Comparison of ENCODE assay signal across 11 cellular contexts in genomic region chr18:57436965-57437333, GRCh38. TPM values are rescaled to one million over a fixed set of nuclear protein-coding genes. Genes with fewer than 3 reads are reported as not detected.
DNase-seq lines count a peak whose midpoint lies in the region; ATAC-seq, FAIRE-seq and TF ChIP-seq lines count a peak whose summit lies in the region.
"Had no signal": no experiment of that assay in that cellular context is flagged by ENCODE, and none has a peak within 500 bp of the region (broad histone marks: within the 10 kb centered on the region; RNA-seq: fewer than 3 reads in every experiment).

No MANE protein-coding gene starts in this region.

- no peaks in the 10 kb centered on the region for H3K9me3 ChIP-seq in HEK293 (ENCODE audit: control insufficient read depth, insufficient read depth, low read depth, low read length)

- TF ChIP-seq CTCF in HEK293 (tag by site-specific recombination; IDR thresholded peaks at IDR 0.05) = no peak
- TF ChIP-seq CTCF in chondrocyte (IDR thresholded peaks at IDR 0.05) = no peak
- no peak for TF ChIP-seq CTCF in neural crest cell (conservative IDR thresholded peaks at IDR 0.05)

- H3K27ac ChIP-seq in HEK293 (ENCODE audit: extremely low read depth, low read depth, low read length) = no peak overlapping the region

- no peak for ATAC-seq in GM19035 (IDR thresholded peaks at IDR 0.05; ENCODE audit: unreplicated experiment)
- ATAC-seq: esophagus mucosa had no signal

- H3K4me1 ChIP-seq in HEK293 (ENCODE audit: control insufficient read depth, insufficient read depth, low read length) = peaks cover 6% of the 10 kb centered on the region

- peak overlapping the region; percentile 54 for H3K4me3 Mint-ChIP-seq in chondrocyte (ENCODE audit: unreplicated experiment)
- H3K4me3 Mint-ChIP-seq in neural crest cell = peak overlapping the region; percentile 91

- H3K9me3 Mint-ChIP-seq in chondrocyte (ENCODE audit: low read depth) = no peaks in the 10 kb centered on the region
- no peaks in the 10 kb centered on the region for H3K9me3 Mint-ChIP-seq in neural crest cell

- DNase-seq in NOMO-1 treated with dmso at 0.1 percent for 144 hours (lab: John Stamatoyannopoulos, UW; ENCODE audit: unreplicated experiment) (peak; percentile 33), NOMO-1 treated with DMSO at 0.1 percent for 48 hours (lab: John Stamatoyannopoulos, UW; ENCODE audit: unreplicated experiment) (no peak), chondrocyte (ENCODE audit: low spot score) (no peak), neural crest cell (ENCODE audit: low read depth, low spot score) (no peak), GM12891 (ENCODE audit: insufficient read length, low spot score) (no peak), HUDEP-2 (lab: John Stamatoyannopoulos, UW; ENCODE audit: unreplicated experiment in 76 of 76) (no peak)
- DNase-seq: amniotic stem cell, Karpas-422 had no signal

- peaks cover 0 to 2% of the 10 kb centered on the region in 2 experiments; a peak in 1 of 3 replicates for H3K36me3 ChIP-seq in HEK293 (ENCODE audit: control insufficient read depth in 2 of 2, insufficient read depth in 1 of 2, low read length in 2 of 2)

- peak overlapping the region; percentile 65 for H3K4me3 ChIP-seq in HEK293 (ENCODE audit: low read depth, low read length)

- H3K4me1 Mint-ChIP-seq in chondrocyte (ENCODE audit: low read depth) = peaks cover 57% of the 10 kb centered on the region
- peaks cover 64% of the 10 kb centered on the region for H3K4me1 Mint-ChIP-seq in neural crest cell

- POLR2A ChIA-PET in HEK293 (lab: Yijun Ruan, JAX) = no interaction called here

- FAIRE-seq in GM12891 (lab: Jason Lieb, UNC) = no peak

- TF ChIP-seq POLR2A in GM12891 (IDR thresholded peaks at IDR 0.05; ENCODE audit: low read depth, low read length) = no peak

- H3K27ac Mint-ChIP-seq in chondrocyte (ENCODE audit: unreplicated experiment) (no peak overlapping the region), neural crest cell (ENCODE audit: unreplicated experiment) (no peak overlapping the region)

- H3K27me3 Mint-ChIP-seq in chondrocyte (ENCODE audit: low read depth) (peaks cover 83% of the 10 kb centered on the region), neural crest cell (ENCODE audit: low read depth) (peaks cover 97% of the 10 kb centered on the region)

- CTCF ChIA-PET in HEK293 (lab: Yijun Ruan, JAX) = interaction anchor here (0.6 to 2.1 kb wide), 11 partner anchors 9 to 647 kb away, joined by 3 to 12 read pairs (median 4); no protein-coding TSS in a partner anchor

- H3K36me3 Mint-ChIP-seq in chondrocyte (ENCODE audit: low read depth) (peaks cover 2% of the 10 kb centered on the region), neural crest cell (ENCODE audit: low read depth) (no peaks in the 10 kb centered on the region)

TF ChIP-seq in HEK293, 187 proteins besides CTCF, POLR2A, EP300 and RAD21 (continues in another document):
- TF ChIP-seq ZSCAN5A (tag by site-specific recombination; IDR thresholded peaks at IDR 0.05) (no peak), EGR2 (tag by site-specific recombination; IDR thresholded peaks at IDR 0.05; ENCODE audit: low read depth) (no peak), SCRT1 (tag by site-specific recombination; IDR thresholded peaks at IDR 0.05; ENCODE audit: borderline replicate concordance) (no peak), ZBTB8A (tag by site-specific recombination; IDR thresholded peaks at IDR 0.05) (no peak), OVOL3 (tag by site-specific recombination; IDR thresholded peaks at IDR 0.05) (no peak), PATZ1 (tag by site-specific recombination; IDR thresholded peaks at IDR 0.05) (no peak), ZSCAN30 (tag by site-specific recombination; IDR thresholded peaks at IDR 0.05) (no peak), TRIM28 (IDR thresholded peaks at IDR 0.05; ENCODE audit: borderline replicate concordance, low read length) (no peak), ZSCAN23 (tag by site-specific recombination; IDR thresholded peaks at IDR 0.05) (no peak), ZNF660 (tag by site-specific recombination; IDR thresholded peaks at IDR 0.05) (no peak), ZNF626 (tag by site-specific recombination; IDR thresholded peaks at IDR 0.05) (no peak), ZNF776 (tag by site-specific recombination; IDR thresholded peaks at IDR 0.05; ENCODE audit: borderline replicate concordance) (0 out of 2 replicates have a peak, but pooled peaks have one; percentile 61), ZNF600 (tag by site-specific recombination; IDR thresholded peaks at IDR 0.05) (0 out of 2 replicates have a peak, but pooled peaks have one; percentile 5), ZNF211 (tag by site-specific recombination; IDR thresholded peaks at IDR 0.05; ENCODE audit: low read depth) (no peak)

TF ChIP-seq in GM12891, 5 proteins besides CTCF, POLR2A, EP300 and RAD21:
- TF ChIP-seq TAF1 (IDR thresholded peaks at IDR 0.05; ENCODE audit: low read depth, low read length) (no peak), SPI1 (IDR thresholded peaks at IDR 0.05; ENCODE audit: low read depth, low read length) (no peak), POU2F2 (IDR thresholded peaks at IDR 0.05; ENCODE audit: low read depth, low read length) (no peak), PAX5 (IDR thresholded peaks at IDR 0.05; ENCODE audit: insufficient read depth, low read length, severe bottlenecking) (no peak), POLR2AphosphoS5 (IDR thresholded peaks at IDR 0.05; ENCODE audit: low read depth, low read length) (no peak)
TF ChIP-seq in GM12891: peak in this region for 0.

RNA-seq across cellular contexts. Expression of gene ONECUT2, which starts 1.8 kb away (rescaled TPM):
- 0.05 to 0.08 TPM (median 0.05 TPM) in 3 replicates for total RNA-seq in chondrocyte
- 8.2 and 10.8 TPM in 2 replicates for total RNA-seq in neural crest cell
- polyA plus RNA-seq in GM12891 (2012; ENCODE audit: low read depth, missing spikeins) = 0.01 TPM
